1 cellular context compared by ENCODE assay signal in the genomic region with DNA sequence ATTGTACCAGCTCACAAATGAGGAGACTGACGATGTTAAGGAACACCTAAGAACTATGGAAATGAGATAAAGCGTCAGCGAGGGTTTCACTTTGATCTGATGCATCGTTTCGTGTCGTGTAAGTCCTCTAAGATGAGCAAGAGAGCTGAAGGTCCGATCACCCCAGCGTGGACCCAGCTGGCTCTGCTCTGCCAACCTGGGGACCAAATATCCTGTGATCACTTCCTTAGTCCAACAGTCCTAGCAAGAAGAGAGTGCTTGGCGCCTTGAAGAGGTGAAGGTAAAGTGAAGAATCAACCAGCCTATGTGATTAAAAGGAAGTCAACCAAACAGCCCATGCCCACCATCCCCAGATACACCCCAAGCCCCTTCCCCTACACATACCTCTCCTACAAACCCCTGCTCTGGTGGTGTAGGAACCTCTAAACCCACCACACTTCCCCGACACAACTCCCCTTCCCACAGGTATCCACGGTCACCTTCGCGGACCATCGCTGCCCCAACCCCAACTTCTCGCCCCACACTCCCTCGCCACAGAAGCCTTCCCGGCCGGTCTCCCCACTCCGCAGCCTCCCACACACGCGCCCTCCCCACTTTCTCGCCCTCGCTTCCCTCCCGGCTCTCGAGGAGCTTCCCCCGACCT.
TF ChIP-seq lines count a peak whose summit lies in the region.

No MANE protein-coding gene starts in this region.

TF ChIP-seq in endothelial cell of umbilical vein, 7 proteins besides CTCF, POLR2A, EP300 and RAD21 (continued from another document):
- TF ChIP-seq FOS (IDR thresholded peaks at IDR 0.05; ENCODE audit: borderline replicate concordance, insufficient read depth, low read length), result no peak
- no peak for TF ChIP-seq MAX (IDR thresholded peaks at IDR 0.05; ENCODE audit: insufficient read depth, insufficient read length)
- TF ChIP-seq EZH2 (IDR thresholded peaks at IDR 0.05; ENCODE audit: borderline replicate concordance, low read depth, low read length, severe bottlenecking), result no peak
- TF ChIP-seq JUN (IDR thresholded peaks at IDR 0.05; ENCODE audit: borderline replicate concordance, insufficient read depth, insufficient read length, low read depth), result no peak
- no peak for TF ChIP-seq POLR2AphosphoS5 (IDR thresholded peaks at IDR 0.05; ENCODE audit: insufficient read depth, low read depth, low read length)
